In the genomic region with DNA sequence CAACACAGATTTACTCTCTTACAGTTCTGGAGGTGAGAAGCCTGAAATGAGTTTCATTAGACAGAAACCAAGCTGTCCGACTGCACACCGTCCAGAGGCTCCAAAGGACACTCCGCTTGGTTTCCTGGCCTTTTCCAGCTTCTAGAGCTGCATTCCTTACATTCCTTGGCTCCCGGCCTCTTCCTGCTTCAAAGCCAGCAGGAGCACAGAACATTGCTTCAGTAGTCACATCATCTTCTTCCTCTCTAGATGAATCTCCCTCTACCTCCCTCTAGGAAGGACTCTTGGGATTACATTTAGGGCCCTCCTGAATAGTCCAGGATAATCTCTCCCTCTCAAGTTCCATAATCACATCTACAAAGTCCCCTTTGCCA, we compare ENCODE assay signal across 2 cellular contexts.
TF ChIP-seq lines count a peak whose summit lies in the region.

No MANE protein-coding gene starts in this region.

TF ChIP-seq in GM23338, 12 proteins besides CTCF, POLR2A, EP300 and RAD21:
- TF ChIP-seq, protein P1, sequence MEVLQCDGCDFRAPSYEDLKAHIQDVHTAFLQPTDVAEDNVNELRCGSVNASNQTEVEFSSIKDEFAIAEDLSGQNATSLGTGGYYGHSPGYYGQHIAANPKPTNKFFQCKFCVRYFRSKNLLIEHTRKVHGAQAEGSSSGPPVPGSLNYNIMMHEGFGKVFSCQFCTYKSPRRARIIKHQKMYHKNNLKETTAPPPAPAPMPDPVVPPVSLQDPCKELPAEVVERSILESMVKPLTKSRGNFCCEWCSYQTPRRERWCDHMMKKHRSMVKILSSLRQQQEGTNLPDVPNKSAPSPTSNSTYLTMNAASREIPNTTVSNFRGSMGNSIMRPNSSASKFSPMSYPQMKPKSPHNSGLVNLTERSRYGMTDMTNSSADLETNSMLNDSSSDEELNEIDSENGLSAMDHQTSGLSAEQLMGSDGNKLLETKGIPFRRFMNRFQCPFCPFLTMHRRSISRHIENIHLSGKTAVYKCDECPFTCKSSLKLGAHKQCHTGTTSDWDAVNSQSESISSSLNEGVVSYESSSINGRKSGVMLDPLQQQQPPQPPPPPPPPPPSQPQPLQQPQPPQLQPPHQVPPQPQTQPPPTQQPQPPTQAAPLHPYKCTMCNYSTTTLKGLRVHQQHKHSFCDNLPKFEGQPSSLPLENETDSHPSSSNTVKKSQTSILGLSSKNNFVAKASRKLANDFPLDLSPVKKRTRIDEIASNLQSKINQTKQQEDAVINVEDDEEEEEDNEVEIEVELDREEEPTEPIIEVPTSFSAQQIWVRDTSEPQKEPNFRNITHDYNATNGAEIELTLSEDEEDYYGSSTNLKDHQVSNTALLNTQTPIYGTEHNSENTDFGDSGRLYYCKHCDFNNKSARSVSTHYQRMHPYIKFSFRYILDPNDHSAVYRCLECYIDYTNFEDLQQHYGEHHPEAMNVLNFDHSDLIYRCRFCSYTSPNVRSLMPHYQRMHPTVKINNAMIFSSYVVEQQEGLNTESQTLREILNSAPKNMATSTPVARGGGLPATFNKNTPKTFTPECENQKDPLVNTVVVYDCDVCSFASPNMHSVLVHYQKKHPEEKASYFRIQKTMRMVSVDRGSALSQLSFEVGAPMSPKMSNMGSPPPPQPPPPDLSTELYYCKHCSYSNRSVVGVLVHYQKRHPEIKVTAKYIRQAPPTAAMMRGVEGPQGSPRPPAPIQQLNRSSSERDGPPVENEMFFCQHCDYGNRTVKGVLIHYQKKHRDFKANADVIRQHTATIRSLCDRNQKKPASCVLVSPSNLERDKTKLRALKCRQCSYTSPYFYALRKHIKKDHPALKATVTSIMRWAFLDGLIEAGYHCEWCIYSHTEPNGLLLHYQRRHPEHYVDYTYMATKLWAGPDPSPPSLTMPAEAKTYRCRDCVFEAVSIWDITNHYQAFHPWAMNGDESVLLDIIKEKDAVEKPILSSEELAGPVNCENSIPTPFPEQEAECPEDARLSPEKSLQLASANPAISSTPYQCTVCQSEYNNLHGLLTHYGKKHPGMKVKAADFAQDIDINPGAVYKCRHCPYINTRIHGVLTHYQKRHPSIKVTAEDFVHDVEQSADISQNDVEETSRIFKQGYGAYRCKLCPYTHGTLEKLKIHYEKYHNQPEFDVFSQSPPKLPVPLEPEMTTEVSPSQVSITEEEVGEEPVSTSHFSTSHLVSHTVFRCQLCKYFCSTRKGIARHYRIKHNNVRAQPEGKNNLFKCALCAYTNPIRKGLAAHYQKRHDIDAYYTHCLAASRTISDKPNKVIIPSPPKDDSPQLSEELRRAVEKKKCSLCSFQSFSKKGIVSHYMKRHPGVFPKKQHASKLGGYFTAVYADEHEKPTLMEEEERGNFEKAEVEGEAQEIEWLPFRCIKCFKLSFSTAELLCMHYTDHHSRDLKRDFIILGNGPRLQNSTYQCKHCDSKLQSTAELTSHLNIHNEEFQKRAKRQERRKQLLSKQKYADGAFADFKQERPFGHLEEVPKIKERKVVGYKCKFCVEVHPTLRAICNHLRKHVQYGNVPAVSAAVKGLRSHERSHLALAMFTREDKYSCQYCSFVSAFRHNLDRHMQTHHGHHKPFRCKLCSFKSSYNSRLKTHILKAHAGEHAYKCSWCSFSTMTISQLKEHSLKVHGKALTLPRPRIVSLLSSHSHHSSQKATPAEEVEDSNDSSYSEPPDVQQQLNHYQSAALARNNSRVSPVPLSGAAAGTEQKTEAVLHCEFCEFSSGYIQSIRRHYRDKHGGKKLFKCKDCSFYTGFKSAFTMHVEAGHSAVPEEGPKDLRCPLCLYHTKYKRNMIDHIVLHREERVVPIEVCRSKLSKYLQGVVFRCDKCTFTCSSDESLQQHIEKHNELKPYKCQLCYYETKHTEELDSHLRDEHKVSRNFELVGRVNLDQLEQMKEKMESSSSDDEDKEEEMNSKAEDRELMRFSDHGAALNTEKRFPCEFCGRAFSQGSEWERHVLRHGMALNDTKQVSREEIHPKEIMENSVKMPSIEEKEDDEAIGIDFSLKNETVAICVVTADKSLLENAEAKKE (CRISPR knock-in tag; IDR thresholded peaks at IDR 0.05) = peak; percentile 90
- no peak for TF ChIP-seq EZH2phosphoT487 (IDR thresholded peaks at IDR 0.05; ENCODE audit: unreplicated experiment)
- 0 out of 2 replicates have a peak, but pooled peaks have one; percentile 73 for TF ChIP-seq ZNF114 (CRISPR knock-in tag; IDR thresholded peaks at IDR 0.05)

TF ChIP-seq in SK-N-SH, 30 proteins besides CTCF, POLR2A, EP300 and RAD21 (continued from another document):
- TF ChIP-seq, protein P2, sequence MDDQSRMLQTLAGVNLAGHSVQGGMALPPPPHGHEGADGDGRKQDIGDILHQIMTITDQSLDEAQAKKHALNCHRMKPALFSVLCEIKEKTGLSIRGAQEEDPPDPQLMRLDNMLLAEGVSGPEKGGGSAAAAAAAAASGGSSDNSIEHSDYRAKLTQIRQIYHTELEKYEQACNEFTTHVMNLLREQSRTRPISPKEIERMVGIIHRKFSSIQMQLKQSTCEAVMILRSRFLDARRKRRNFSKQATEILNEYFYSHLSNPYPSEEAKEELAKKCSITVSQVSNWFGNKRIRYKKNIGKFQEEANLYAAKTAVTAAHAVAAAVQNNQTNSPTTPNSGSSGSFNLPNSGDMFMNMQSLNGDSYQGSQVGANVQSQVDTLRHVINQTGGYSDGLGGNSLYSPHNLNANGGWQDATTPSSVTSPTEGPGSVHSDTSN (IDR thresholded peaks at IDR 0.05) = no peak
- no peak for TF ChIP-seq CHD2 (IDR thresholded peaks at IDR 0.05; ENCODE audit: low read length, partially characterized antibody)
